1 cellular context compared by ENCODE assay signal in the genomic region with DNA sequence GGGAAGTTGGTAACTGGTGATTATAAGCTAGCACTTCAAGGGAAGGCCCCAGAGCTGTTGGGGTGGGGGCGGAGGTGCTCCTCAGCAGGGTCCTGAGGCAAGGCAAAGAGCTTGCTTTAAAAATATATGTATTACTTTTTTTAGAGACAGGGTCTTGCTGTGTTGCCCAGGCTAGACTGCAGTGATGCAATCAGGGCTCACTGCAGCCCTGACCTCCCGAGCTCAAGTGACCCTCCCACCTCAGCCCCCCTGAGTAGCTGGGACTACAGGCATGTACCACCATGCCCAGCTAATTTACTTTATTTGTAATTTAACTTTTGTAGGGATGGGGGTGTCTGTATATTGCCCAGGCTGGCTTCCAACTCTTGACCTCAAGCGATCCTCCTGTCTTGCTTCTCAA.
TF ChIP-seq lines count a peak whose summit lies in the region.

No MANE protein-coding gene starts in this region.

TF ChIP-seq in WTC11, 78 proteins besides CTCF, POLR2A, EP300 and RAD21 (continued from another document):
- TF ChIP-seq, protein P1, sequence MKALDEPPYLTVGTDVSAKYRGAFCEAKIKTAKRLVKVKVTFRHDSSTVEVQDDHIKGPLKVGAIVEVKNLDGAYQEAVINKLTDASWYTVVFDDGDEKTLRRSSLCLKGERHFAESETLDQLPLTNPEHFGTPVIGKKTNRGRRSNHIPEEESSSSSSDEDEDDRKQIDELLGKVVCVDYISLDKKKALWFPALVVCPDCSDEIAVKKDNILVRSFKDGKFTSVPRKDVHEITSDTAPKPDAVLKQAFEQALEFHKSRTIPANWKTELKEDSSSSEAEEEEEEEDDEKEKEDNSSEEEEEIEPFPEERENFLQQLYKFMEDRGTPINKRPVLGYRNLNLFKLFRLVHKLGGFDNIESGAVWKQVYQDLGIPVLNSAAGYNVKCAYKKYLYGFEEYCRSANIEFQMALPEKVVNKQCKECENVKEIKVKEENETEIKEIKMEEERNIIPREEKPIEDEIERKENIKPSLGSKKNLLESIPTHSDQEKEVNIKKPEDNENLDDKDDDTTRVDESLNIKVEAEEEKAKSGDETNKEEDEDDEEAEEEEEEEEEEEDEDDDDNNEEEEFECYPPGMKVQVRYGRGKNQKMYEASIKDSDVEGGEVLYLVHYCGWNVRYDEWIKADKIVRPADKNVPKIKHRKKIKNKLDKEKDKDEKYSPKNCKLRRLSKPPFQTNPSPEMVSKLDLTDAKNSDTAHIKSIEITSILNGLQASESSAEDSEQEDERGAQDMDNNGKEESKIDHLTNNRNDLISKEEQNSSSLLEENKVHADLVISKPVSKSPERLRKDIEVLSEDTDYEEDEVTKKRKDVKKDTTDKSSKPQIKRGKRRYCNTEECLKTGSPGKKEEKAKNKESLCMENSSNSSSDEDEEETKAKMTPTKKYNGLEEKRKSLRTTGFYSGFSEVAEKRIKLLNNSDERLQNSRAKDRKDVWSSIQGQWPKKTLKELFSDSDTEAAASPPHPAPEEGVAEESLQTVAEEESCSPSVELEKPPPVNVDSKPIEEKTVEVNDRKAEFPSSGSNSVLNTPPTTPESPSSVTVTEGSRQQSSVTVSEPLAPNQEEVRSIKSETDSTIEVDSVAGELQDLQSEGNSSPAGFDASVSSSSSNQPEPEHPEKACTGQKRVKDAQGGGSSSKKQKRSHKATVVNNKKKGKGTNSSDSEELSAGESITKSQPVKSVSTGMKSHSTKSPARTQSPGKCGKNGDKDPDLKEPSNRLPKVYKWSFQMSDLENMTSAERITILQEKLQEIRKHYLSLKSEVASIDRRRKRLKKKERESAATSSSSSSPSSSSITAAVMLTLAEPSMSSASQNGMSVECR (CRISPR knock-in tag; IDR thresholded peaks at IDR 0.05; ENCODE audit: borderline replicate concordance) = no peak
- TF ChIP-seq, protein P2, sequence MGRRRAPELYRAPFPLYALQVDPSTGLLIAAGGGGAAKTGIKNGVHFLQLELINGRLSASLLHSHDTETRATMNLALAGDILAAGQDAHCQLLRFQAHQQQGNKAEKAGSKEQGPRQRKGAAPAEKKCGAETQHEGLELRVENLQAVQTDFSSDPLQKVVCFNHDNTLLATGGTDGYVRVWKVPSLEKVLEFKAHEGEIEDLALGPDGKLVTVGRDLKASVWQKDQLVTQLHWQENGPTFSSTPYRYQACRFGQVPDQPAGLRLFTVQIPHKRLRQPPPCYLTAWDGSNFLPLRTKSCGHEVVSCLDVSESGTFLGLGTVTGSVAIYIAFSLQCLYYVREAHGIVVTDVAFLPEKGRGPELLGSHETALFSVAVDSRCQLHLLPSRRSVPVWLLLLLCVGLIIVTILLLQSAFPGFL (CRISPR knock-in tag; IDR thresholded peaks at IDR 0.05; ENCODE audit: borderline replicate concordance) = no peak
- TF ChIP-seq ZNF671 (CRISPR knock-in tag; IDR thresholded peaks at IDR 0.05) (no peak), NFATC4 (CRISPR knock-in tag; IDR thresholded peaks at IDR 0.05) (no peak), FOXK1 (CRISPR knock-in tag; IDR thresholded peaks at IDR 0.05) (no peak)
- TF ChIP-seq, protein P3, sequence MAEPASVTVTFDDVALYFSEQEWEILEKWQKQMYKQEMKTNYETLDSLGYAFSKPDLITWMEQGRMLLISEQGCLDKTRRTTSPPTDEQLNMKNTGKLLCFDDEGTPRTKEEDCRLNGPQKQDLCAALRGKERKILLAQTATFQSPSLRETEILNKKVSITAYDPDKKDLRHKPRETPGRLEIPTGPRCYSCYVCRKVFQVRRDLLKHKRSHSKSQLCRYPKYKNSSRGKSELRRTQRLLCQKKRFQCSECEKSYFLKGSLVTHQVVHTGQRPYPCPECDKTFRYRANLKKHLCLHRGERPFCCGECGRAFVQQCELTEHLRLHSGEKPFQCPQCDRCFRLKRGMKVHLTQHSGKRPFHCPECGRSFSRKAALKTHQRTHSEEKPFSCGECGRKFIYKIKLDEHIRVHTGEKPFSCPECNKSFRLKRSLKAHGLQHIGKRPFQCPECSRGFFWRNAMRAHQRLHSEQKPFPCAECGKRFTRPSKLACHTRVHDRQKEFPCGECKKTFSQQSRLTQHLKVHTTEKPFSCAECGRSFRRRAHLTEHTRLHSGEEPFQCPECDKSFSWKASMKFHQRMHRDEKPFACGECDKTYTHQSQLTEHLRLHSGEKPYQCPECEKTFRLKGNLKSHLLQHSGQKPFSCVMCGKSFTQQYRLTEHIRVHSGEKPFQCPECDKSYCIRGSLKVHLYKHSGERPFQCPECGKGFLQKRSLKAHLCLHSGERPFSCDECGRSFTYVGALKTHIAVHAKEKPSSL (CRISPR knock-in tag; conservative IDR thresholded peaks at IDR 0.05) = no peak
